In the genomic region with DNA sequence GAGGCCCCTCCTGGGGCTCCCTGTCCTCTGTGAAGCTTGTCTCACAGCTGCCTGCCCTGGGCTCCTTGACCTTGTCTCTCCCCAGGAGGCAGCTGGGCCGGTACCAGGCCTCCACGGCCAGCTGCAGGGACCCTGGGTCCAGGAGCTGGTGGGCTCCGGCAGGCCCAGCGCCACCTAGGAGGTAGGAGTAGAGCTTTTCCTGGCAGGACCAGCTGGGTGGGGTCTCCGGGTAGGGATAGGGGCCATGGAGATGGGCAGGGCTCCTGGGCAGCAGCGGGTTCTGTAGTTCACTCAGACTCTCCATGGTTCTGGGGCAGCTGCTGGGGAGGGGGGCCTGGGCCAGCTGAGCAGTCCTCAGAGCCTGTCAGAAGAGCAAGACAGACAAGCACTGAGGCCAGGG, we compare ENCODE assay signal across 33 cellular contexts. TPM values are rescaled to one million over a fixed set of nuclear protein-coding genes. Genes with fewer than 3 reads are reported as not detected.
"Had no signal": no experiment of that assay in that cellular context is flagged by ENCODE, and none has a peak within 500 bp of the region (broad histone marks: within the 10 kb centered on the region; RNA-seq: fewer than 3 reads in every experiment).

No MANE protein-coding gene starts in this region.

- H3K27ac ChIP-seq: adrenal gland, body of pancreas, coronary artery, dorsolateral prefrontal cortex, esophagus muscularis mucosa, foreskin keratinocyte, gastrocnemius medialis, heart right ventricle, WERI-Rb-1 had no signal

- H3K4me3 ChIP-seq: adrenal gland, body of pancreas, coronary artery, dorsolateral prefrontal cortex, esophagus muscularis mucosa, gastrocnemius medialis, heart right ventricle had no signal

- H3K4me3 Mint-ChIP-seq: activated B cell treated with CpG ODN at 0.5 μM for 24 hours; activated CD8-positive, alpha-beta T cell treated with anti-CD3 and anti-CD28 coated beads for 36 hours; activated naive CD4-positive, alpha-beta T cell treated with anti-CD3 and anti-CD28 coated beads for 36 hours; activated naive CD4-positive, alpha-beta T cell treated with anti-CD3 and anti-CD28 coated beads, Interleukin-2, amount 50 U/mL, for 24 hours; activated naive CD8-positive, alpha-beta T cell treated with anti-CD3 and anti-CD28 coated beads for 36 hours; activated naive CD8-positive, alpha-beta T cell treated with anti-CD3 and anti-CD28 coated beads, Interleukin-2, amount 50 U/mL, for 24 hours; activated T-cell treated with anti-CD3 and anti-CD28 coated beads, Interleukin-2, amount 50 U/mL, for 4 hours; activated T-helper 1 cell treated with anti-CD3 and anti-CD28 coated beads, Interleukin-12 subunit alpha, Interleukin-12 subunit beta, Interleukin-2, Interleukin-4 antibody, amounts not matched to agents 30 ng/mL and 10 ng/mL and 1 ng/mL, durations not matched to agents 14 hours and 24 hours and 36 hours; central memory CD8-positive, alpha-beta T cell; dendritic cell treated with granulocyte-macrophage colony-stimulating factor and Interleukin-4, amounts not matched to agents 40 ng/mL and 50 ng/mL, for 4 days; T-helper 17 cell; T-helper 2 cell treated with Interferon-gamma antibody and Interleukin-4, amounts not matched to agents 5 μg/mL and 100 μg/mL, for 36 hours had no signal

- H3K9me3 Mint-ChIP-seq: activated B cell treated with CpG ODN at 0.5 μM for 24 hours; activated CD8-positive, alpha-beta T cell treated with anti-CD3 and anti-CD28 coated beads for 36 hours; activated naive CD4-positive, alpha-beta T cell treated with anti-CD3 and anti-CD28 coated beads for 36 hours; activated naive CD4-positive, alpha-beta T cell treated with anti-CD3 and anti-CD28 coated beads, Interleukin-2, amount 50 U/mL, for 24 hours; activated naive CD8-positive, alpha-beta T cell treated with anti-CD3 and anti-CD28 coated beads for 36 hours; activated naive CD8-positive, alpha-beta T cell treated with anti-CD3 and anti-CD28 coated beads, Interleukin-2, amount 50 U/mL, for 24 hours; activated T-cell treated with anti-CD3 and anti-CD28 coated beads, Interleukin-2, amount 50 U/mL, for 4 hours; activated T-helper 1 cell treated with anti-CD3 and anti-CD28 coated beads, Interleukin-12 subunit alpha, Interleukin-12 subunit beta, Interleukin-2, Interleukin-4 antibody, amounts not matched to agents 30 ng/mL and 10 ng/mL and 1 ng/mL, durations not matched to agents 14 hours and 24 hours and 36 hours; activated T-helper 2 cell treated with anti-CD3 and anti-CD28 coated beads, Interferon-gamma antibody, Interleukin-2, Interleukin-4, amounts not matched to agents 10 μg/mL and 5 μg/mL and 100 μg/mL, durations not matched to agents 14 hours and 24 hours and 36 hours; central memory CD8-positive, alpha-beta T cell; dendritic cell treated with granulocyte-macrophage colony-stimulating factor and Interleukin-4, amounts not matched to agents 40 ng/mL and 50 ng/mL, for 4 days; T-helper 2 cell treated with Interferon-gamma antibody and Interleukin-4, amounts not matched to agents 5 μg/mL and 100 μg/mL, for 36 hours had no signal

- H3K27me3 ChIP-seq: adrenal gland, body of pancreas had no signal

- H3K9me3 ChIP-seq: adrenal gland, body of pancreas, esophagus muscularis mucosa, gastrocnemius medialis, heart right ventricle had no signal

- DNase-seq: activated B cell treated with CpG ODN at 0.5 μM for 24 hours; activated CD4-positive, alpha-beta T cell treated with anti-CD3 and anti-CD28 coated beads for 48 hours; activated CD4-positive, alpha-beta T cell treated with anti-CD3 and anti-CD28 coated beads, Interleukin-2, amount 50 U/mL, for 1 hour; activated CD4-positive, alpha-beta T cell treated with anti-CD3 and anti-CD28 coated beads, Interleukin-2, amount 50 U/mL, for 48 hours; activated CD8-positive, alpha-beta memory T cell treated with anti-CD3 and anti-CD28 coated beads for 24 hours; activated CD8-positive, alpha-beta T cell treated with anti-CD3 and anti-CD28 coated beads for 36 hours; activated naive CD4-positive, alpha-beta T cell treated with anti-CD3 and anti-CD28 coated beads for 36 hours; activated naive CD8-positive, alpha-beta T cell treated with anti-CD3 and anti-CD28 coated beads for 36 hours; activated naive CD8-positive, alpha-beta T cell treated with anti-CD3 and anti-CD28 coated beads, Interleukin-2, amount 50 U/mL, for 24 hours; activated T-cell treated with anti-CD3 and anti-CD28 coated beads, Interleukin-2, amount 50 U/mL, for 4 hours; adrenal gland; amygdala; body of pancreas; dorsolateral prefrontal cortex; effector memory CD4-positive, alpha-beta T cell; erythroblast; foreskin keratinocyte; gastrocnemius medialis; heart right ventricle; T-helper 1 cell; T-helper 17 cell; T1000; WERI-Rb-1 had no signal

- H3K36me3 ChIP-seq: adrenal gland, esophagus muscularis mucosa, gastrocnemius medialis, heart right ventricle, WERI-Rb-1 had no signal

- H3K36me3 Mint-ChIP-seq: activated naive CD4-positive, alpha-beta T cell treated with anti-CD3 and anti-CD28 coated beads, Interleukin-2, amount 50 U/mL, for 24 hours; activated naive CD8-positive, alpha-beta T cell treated with anti-CD3 and anti-CD28 coated beads for 36 hours had no signal

- H3K27ac Mint-ChIP-seq: activated B cell treated with CpG ODN at 0.5 μM for 24 hours; activated CD8-positive, alpha-beta T cell treated with anti-CD3 and anti-CD28 coated beads for 36 hours; activated naive CD4-positive, alpha-beta T cell treated with anti-CD3 and anti-CD28 coated beads for 36 hours; activated naive CD4-positive, alpha-beta T cell treated with anti-CD3 and anti-CD28 coated beads, Interleukin-2, amount 50 U/mL, for 24 hours; activated naive CD8-positive, alpha-beta T cell treated with anti-CD3 and anti-CD28 coated beads for 36 hours; activated naive CD8-positive, alpha-beta T cell treated with anti-CD3 and anti-CD28 coated beads, Interleukin-2, amount 50 U/mL, for 24 hours; activated T-helper 1 cell treated with anti-CD3 and anti-CD28 coated beads, Interleukin-12 subunit alpha, Interleukin-12 subunit beta, Interleukin-2, Interleukin-4 antibody, amounts not matched to agents 30 ng/mL and 10 ng/mL and 1 ng/mL, durations not matched to agents 14 hours and 24 hours and 36 hours; activated T-helper 2 cell treated with anti-CD3 and anti-CD28 coated beads, Interferon-gamma antibody, Interleukin-2, Interleukin-4, amounts not matched to agents 10 μg/mL and 5 μg/mL and 100 μg/mL, durations not matched to agents 14 hours and 24 hours and 36 hours; dendritic cell treated with granulocyte-macrophage colony-stimulating factor and Interleukin-4, amounts not matched to agents 40 ng/mL and 50 ng/mL, for 4 days; T-helper 17 cell; T-helper 2 cell treated with Interferon-gamma antibody and Interleukin-4, amounts not matched to agents 5 μg/mL and 100 μg/mL, for 36 hours had no signal

- ATAC-seq: activated CD4-positive, CD25-positive, alpha-beta regulatory T cell treated with anti-CD3 and anti-CD28 coated beads, Interleukin-2, amount 50 U/mL, for 24 hours; activated CD8-positive, alpha-beta T cell treated with anti-CD3 and anti-CD28 coated beads for 36 hours; activated naive CD8-positive, alpha-beta T cell treated with anti-CD3 and anti-CD28 coated beads, Interleukin-2, amount 50 U/mL, for 24 hours; activated T-cell treated with anti-CD3 and anti-CD28 coated beads, Interleukin-2, amount 50 U/mL, for 4 hours; body of pancreas; foreskin keratinocyte; gastrocnemius medialis; heart right ventricle; T-helper 17 cell had no signal

- H3K27me3 Mint-ChIP-seq: activated naive CD8-positive, alpha-beta T cell treated with anti-CD3 and anti-CD28 coated beads, Interleukin-2, amount 50 U/mL, for 24 hours had no signal

- H3K4me1 Mint-ChIP-seq: activated naive CD4-positive, alpha-beta T cell treated with anti-CD3 and anti-CD28 coated beads, Interleukin-2, amount 50 U/mL, for 24 hours; activated naive CD8-positive, alpha-beta T cell treated with anti-CD3 and anti-CD28 coated beads for 36 hours; activated naive CD8-positive, alpha-beta T cell treated with anti-CD3 and anti-CD28 coated beads, Interleukin-2, amount 50 U/mL, for 24 hours; central memory CD8-positive, alpha-beta T cell; T-helper 17 cell had no signal

- H3K4me1 ChIP-seq: adrenal gland, body of pancreas, esophagus muscularis mucosa, foreskin keratinocyte, gastrocnemius medialis, heart right ventricle had no signal

RNA-seq across cellular contexts. Expression of gene SYNDIG1L, which starts 16.6 kb away (rescaled TPM):
- total RNA-seq: activated B cell treated with CpG ODN at 0.5 μM for 24 hours; activated CD8-positive, alpha-beta T cell treated with anti-CD3 and anti-CD28 coated beads for 36 hours; activated naive CD4-positive, alpha-beta T cell treated with anti-CD3 and anti-CD28 coated beads for 36 hours; activated naive CD8-positive, alpha-beta T cell treated with anti-CD3 and anti-CD28 coated beads for 36 hours; activated T-cell treated with anti-CD3 and anti-CD28 coated beads, Interleukin-2, amount 50 U/mL, for 4 hours; activated T-helper 1 cell treated with anti-CD3 and anti-CD28 coated beads, Interleukin-12 subunit alpha, Interleukin-12 subunit beta, Interleukin-2, Interleukin-4 antibody, amounts not matched to agents 30 ng/mL and 10 ng/mL and 1 ng/mL, durations not matched to agents 14 hours and 24 hours and 36 hours; activated T-helper 2 cell treated with anti-CD3 and anti-CD28 coated beads, Interferon-gamma antibody, Interleukin-2, Interleukin-4, amounts not matched to agents 10 μg/mL and 5 μg/mL and 100 μg/mL, durations not matched to agents 14 hours and 24 hours and 36 hours; foreskin keratinocyte; gastrocnemius medialis; glomerular endothelial cell; T-helper 17 cell had no signal
- polyA plus RNA-seq: foreskin keratinocyte had no signal
